Comparison of ENCODE assay signal across 8 cellular contexts in the genomic region with DNA sequence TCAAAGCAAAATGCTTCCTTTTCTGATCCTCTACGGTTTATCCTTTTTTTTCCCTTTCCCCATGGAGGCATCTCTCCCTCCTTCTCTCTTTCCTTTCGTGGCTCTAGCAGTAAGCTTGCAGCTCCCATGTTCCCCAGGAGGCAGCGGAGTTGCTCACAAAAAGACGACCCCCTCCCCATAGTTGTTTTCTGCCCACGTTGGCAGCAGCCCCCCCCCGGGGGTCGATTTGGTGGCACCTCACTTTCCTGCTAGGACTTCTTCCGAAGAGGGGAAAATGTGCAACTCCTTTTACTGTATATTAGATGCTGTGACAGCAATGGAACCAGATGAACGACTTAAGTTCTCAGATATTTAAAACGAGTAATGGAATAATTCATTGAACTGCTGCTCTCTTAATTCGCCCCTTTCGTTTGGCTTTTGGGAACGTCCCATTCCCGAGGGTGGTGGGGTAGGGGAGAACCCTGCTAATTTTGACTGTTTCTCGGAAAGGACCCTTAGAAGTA. TPM values are rescaled to one million over a fixed set of nuclear protein-coding genes. Genes with fewer than 3 reads are reported as not detected.
DNase-seq lines count a peak whose midpoint lies in the region; ATAC-seq and TF ChIP-seq lines count a peak whose summit lies in the region.

No MANE protein-coding gene starts in this region.

- H3K4me1 ChIP-seq in HAP-1, result peaks cover 6% of the 10 kb centered on the region

- ATAC-seq in HG03565 (IDR thresholded peaks at IDR 0.05; ENCODE audit: unreplicated experiment), result no peak
- no peak for ATAC-seq in HG02798 (IDR thresholded peaks at IDR 0.05; ENCODE audit: poor library complexity, unreplicated experiment)

- peak overlapping the region; percentile 98 to 100 (median 99) for H3K27ac Mint-ChIP-seq in brain

- DNase-seq in GM06990 (ENCODE audit: extremely low read depth, insufficient read length) (no peak), HAP-1 (ENCODE audit: low spot score in 2 of 2) (peak; percentile 13 to 20), NCI-H460 (ENCODE audit: extremely low read depth, low read depth) (peak; percentile 8), islet precursor cell (peak; percentile 61)
- DNase-seq in stimulated activated CD8-positive, alpha-beta memory T cell treated with anti-CD3 and anti-CD28 coated beads, Interleukin-4, amount 100 ng/mL, for 48 hours, result peak; percentile 30

- peaks cover 55% of the 10 kb centered on the region for H3K4me1 Mint-ChIP-seq in brain

- H3K27me3 Mint-ChIP-seq in brain, result peaks cover 13% of the 10 kb centered on the region

- no peaks in the 10 kb centered on the region for H3K9me3 Mint-ChIP-seq in brain

- TF ChIP-seq CTCF in GM06990 (IDR thresholded peaks at IDR 0.05; ENCODE audit: insufficient read depth, low read length, poor library complexity, severe bottlenecking) (no peak), brain (conservative IDR thresholded peaks at IDR 0.05) (no peak)

- in situ Hi-C loops in HAP-1 (cut with MboI; ENCODE audit: low sequenced_read_pairs), result no loop called here

- H3K4me3 ChIP-seq in GM06990 (replicated peaks; ENCODE audit: low read depth, low read length), result peak overlapping the region; percentile 95
- H3K4me3 ChIP-seq in HAP-1, result peak overlapping the region; percentile 91

- H3K36me3 ChIP-seq in GM06990 (ENCODE audit: control insufficient read depth, insufficient read depth, low read length), result no peaks in the 10 kb centered on the region
- H3K36me3 ChIP-seq in HAP-1 (replicated peaks), result no peaks in the 10 kb centered on the region

- H3K27me3 ChIP-seq in GM06990 (replicated peaks; ENCODE audit: control insufficient read depth, insufficient read depth, low read length), result no peaks in the 10 kb centered on the region
- no peaks in the 10 kb centered on the region for H3K27me3 ChIP-seq in HAP-1 (ENCODE audit: low read depth)

- H3K9me3 ChIP-seq in HAP-1, result no peaks in the 10 kb centered on the region

- peaks cover 32% of the 10 kb centered on the region for H3K36me3 Mint-ChIP-seq in brain

- peak overlapping the region; percentile 93 to 100 (median 99) for H3K4me3 Mint-ChIP-seq in brain

RNA-seq across cellular contexts. Expression of a gene that starts 0.8 kb away (rescaled TPM):
- 119 and 132 TPM in 2 replicates for total RNA-seq in NCI-H460 (2014; rRNA removed; shearing (Covaris generic))
- polyA plus RNA-seq in NCI-H460 (2014; cell fraction: nucleus; rRNA removed), result 63.3 and 152 TPM in 2 replicates
- 17.8 TPM for polyA plus RNA-seq in brain (ENCODE audit: insufficient read depth, low read depth, low replicate concordance)
